Comparison of ENCODE assay signal across 12 cellular contexts in genomic region chr2:126885701-126886121, GRCh38. TPM values are rescaled to one million over a fixed set of nuclear protein-coding genes. Genes with fewer than 3 reads are reported as not detected.
DNase-seq lines count a peak whose midpoint lies in the region; ATAC-seq and TF ChIP-seq lines count a peak whose summit lies in the region.
"Had no signal": no experiment of that assay in that cellular context is flagged by ENCODE, and none has a peak within 500 bp of the region (broad histone marks: within the 10 kb centered on the region; RNA-seq: fewer than 3 reads in every experiment).

No MANE protein-coding gene starts in this region.

- no peak overlapping the region for H3K4me3 Mint-ChIP-seq in endothelial cell (ENCODE audit: unreplicated experiment)

- ATAC-seq in GM21723 (IDR thresholded peaks at IDR 0.05; ENCODE audit: unreplicated experiment), result peak; percentile 7

- H3K27ac ChIP-seq in skin epidermis, result no peak overlapping the region
- H3K27ac ChIP-seq: SJSA1 had no signal

- no peak overlapping the region for H3K27ac Mint-ChIP-seq in endothelial cell (ENCODE audit: unreplicated experiment)

- TF ChIP-seq CTCF in choroid plexus epithelial cell (conservative IDR thresholded peaks at IDR 0.05; ENCODE audit: low read depth, low read length) (no peak), endothelial cell (IDR thresholded peaks at IDR 0.05; ENCODE audit: unreplicated experiment) (no peak)

- H3K9me3 Mint-ChIP-seq in endothelial cell (ENCODE audit: unreplicated experiment), result no peaks in the 10 kb centered on the region

- peak; percentile 35 for DNase-seq in choroid plexus epithelial cell (ENCODE audit: low read depth)
- peak; percentile 65 for DNase-seq in left kidney (ENCODE audit: low read depth, low spot score)
- no peak for DNase-seq in DMS114 treated with DMSO at 0.1 percent for 48 hours (lab: John Stamatoyannopoulos, UW; ENCODE audit: unreplicated experiment)
- DNase-seq in glomerular visceral epithelial cell (ENCODE audit: extremely low spot score), result no peak
- no peak for DNase-seq in endothelial cell (ENCODE audit: low spot score)
- DNase-seq in SHP77 treated with DMSO at 0.1 percent for 48 hours (lab: John Stamatoyannopoulos, UW), result no peak
- DNase-seq: NCI-H146 had no signal

- peaks cover 6% of the 10 kb centered on the region for H3K4me1 Mint-ChIP-seq in endothelial cell (ENCODE audit: unreplicated experiment)

- peaks cover 6% of the 10 kb centered on the region for H3K27me3 Mint-ChIP-seq in endothelial cell (ENCODE audit: unreplicated experiment)

- no peaks in the 10 kb centered on the region for H3K36me3 Mint-ChIP-seq in endothelial cell (ENCODE audit: low read depth, unreplicated experiment)

- peak overlapping the region; percentile 43 for H3K4me3 ChIP-seq in choroid plexus epithelial cell (ENCODE audit: low read depth, low read length)
- H3K4me3 ChIP-seq in skin epidermis, result peak overlapping the region in 4 of 7 experiments; percentile 8 to 25 (median 20)
- H3K4me3 ChIP-seq: SJSA1 had no signal

RNA-seq across cellular contexts. Expression of gene TEX51, which starts 13.0 kb away (rescaled TPM):
- not detected for total RNA-seq in endothelial cell (ENCODE audit: unreplicated experiment)
- total RNA-seq: dermis microvascular lymphatic vessel endothelial cell, mononuclear cell, SJSA1 had no signal

Comparison
In these comparisons a context has a peak if more than half of its experiments do, and no peak if none do; other contexts are left out.
1. DNase-seq: peak in choroid plexus epithelial cell (single experiment) and left kidney (single experiment); none in DMS114 treated with DMSO at 0.1 percent for 48 hours (single experiment), glomerular visceral epithelial cell (single experiment), endothelial cell (single experiment) and SHP77 treated with DMSO at 0.1 percent for 48 hours (single experiment).